ENCODE assay signal across 8 cellular contexts in genomic region chr1:99766378-99766800, GRCh38. TPM values are rescaled to one million over a fixed set of nuclear protein-coding genes. Genes with fewer than 3 reads are reported as not detected.
DNase-seq lines count a peak whose midpoint lies in the region; ATAC-seq, FAIRE-seq and TF ChIP-seq lines count a peak whose summit lies in the region.

FRRS1 (minus strand) TSS chr1:99766635; CDS start chr1:99748768, 17,867 bp downstream.

- no peaks in the 10 kb centered on the region for H3K4me1 Mint-ChIP-seq in activated T-helper 17 cell treated with anti-CD3 and anti-CD28 coated beads, Interleukin-2, amount 50 U/mL, for 72 hours

- H3K27ac Mint-ChIP-seq in activated T-helper 17 cell treated with anti-CD3 and anti-CD28 coated beads, Interleukin-2, amount 50 U/mL, for 72 hours = peak within 1 kb of the TSS; percentile 93

- DNase-seq in HS-27A (ENCODE audit: low read depth) = peak; percentile 51
- DNase-seq in NOMO-1 treated with DMSO at 0.1 percent for 48 hours (lab: John Stamatoyannopoulos, UW; ENCODE audit: unreplicated experiment) = peak; percentile 90
- peak; percentile 81 for DNase-seq in glomerular visceral epithelial cell (ENCODE audit: extremely low spot score)
- DNase-seq in omental fat pad (ENCODE audit: low spot score) = no peak
- no peak for DNase-seq in mesenteric fat pad (ENCODE audit: low spot score)

- H3K9me3 Mint-ChIP-seq in activated T-helper 17 cell treated with anti-CD3 and anti-CD28 coated beads, Interleukin-2, amount 50 U/mL, for 72 hours = no peaks in the 10 kb centered on the region

- FAIRE-seq in G401.6 (lab: Jason Lieb, UNC) = peak; percentile 88

- TF ChIP-seq CTCF in omental fat pad (IDR thresholded peaks at IDR 0.05) = no peak

- peak; percentile 93 for ATAC-seq in GM21423 (IDR thresholded peaks at IDR 0.05; ENCODE audit: unreplicated experiment)
- peak; percentile 90 for ATAC-seq in activated T-helper 17 cell treated with anti-CD3 and anti-CD28 coated beads, Interleukin-2, amount 50 U/mL, for 72 hours (replicated peaks)
- ATAC-seq in omental fat pad (ENCODE audit: low FRiP score) = peak; percentile 69

- H3K4me3 Mint-ChIP-seq in activated T-helper 17 cell treated with anti-CD3 and anti-CD28 coated beads, Interleukin-2, amount 50 U/mL, for 72 hours = peak within 1 kb of the TSS; percentile 95

- H3K36me3 Mint-ChIP-seq in activated T-helper 17 cell treated with anti-CD3 and anti-CD28 coated beads, Interleukin-2, amount 50 U/mL, for 72 hours (ENCODE audit: low read depth) = no peaks in the 10 kb centered on the region

- peaks cover 8% of the 10 kb centered on the region for H3K27me3 Mint-ChIP-seq in activated T-helper 17 cell treated with anti-CD3 and anti-CD28 coated beads, Interleukin-2, amount 50 U/mL, for 72 hours

RNA-seq across cellular contexts. Expression of gene FRRS1, which starts in this region (rescaled TPM):
- 1 to 10 TPM in 1 of 2 donors, under 1 TPM in 1; 0.69 to 2.2 TPM for total RNA-seq in activated T-helper 17 cell treated with anti-CD3 and anti-CD28 coated beads, Interleukin-2, amount 50 U/mL, for 72 hours
- total RNA-seq in omental fat pad (10 to 100 TPM in 1 of 4 donors, 1 to 10 TPM in 3; 3.6 to 13.1 (median 7.3) TPM), mesenteric fat pad (6.0 TPM)

Comparison
In these comparisons a context has a peak if more than half of its experiments do, and no peak if none do; other contexts are left out.
1. DNase-seq: peak in HS-27A (single experiment), NOMO-1 treated with DMSO at 0.1 percent for 48 hours (single experiment) and glomerular visceral epithelial cell (single experiment); none in omental fat pad (single experiment) and mesenteric fat pad (single experiment).
2. Peak in every context shown above with its lines, with median percentiles within 50 percentile points of each other: ATAC-seq.